In genomic region chr9:124392855-124393460, GRCh38 we compare ENCODE assay signal across 8 cellular contexts. TPM values are rescaled to one million over a fixed set of nuclear protein-coding genes. Genes with fewer than 3 reads are reported as not detected.
DNase-seq lines count a peak whose midpoint lies in the region; ATAC-seq, FAIRE-seq and TF ChIP-seq lines count a peak whose summit lies in the region.

No MANE protein-coding gene starts in this region.

- no peak for TF ChIP-seq POLR2A in A549 (IDR thresholded peaks at IDR 0.05; ENCODE audit: low read length)

- WGBS in A549 (ENCODE audit: missing lambda C conversion rate): 3% methylated on average over 9 of the region's 9 CpGs
- 74 to 83% (median 80%) methylated on average over 9 of the region's 9 CpGs for WGBS in small intestine, 3 donors

- H3K36me3 ChIP-seq in Panc1 (ENCODE audit: control insufficient read depth, insufficient read depth, low read length) (no peaks in the 10 kb centered on the region; the same call in 1 of the 2 replicates), small intestine (ENCODE audit: control insufficient read depth in 2 of 2, insufficient read depth in 2 of 2, low read length in 2 of 2) (peaks cover 0 to 3% of the 10 kb centered on the region in 2 donors)

- intact Hi-C loops in Panc1 (cut with micrococcal nuclease; ENCODE audit: unreplicated experiment): no loop called here
- intact Hi-C loops in sciatic nerve (cut with DNase I): no loop called here

- H3K27me3 ChIP-seq in Panc1 (ENCODE audit: control insufficient read depth, insufficient read depth, low read length) (no peaks in the 10 kb centered on the region), small intestine (ENCODE audit: control insufficient read depth in 2 of 2, insufficient read depth in 2 of 2, low read length in 2 of 2) (no peaks in the 10 kb centered on the region)

- DNase-seq in A549 (ENCODE audit: low read depth in 1 of 2, low spot score in 1 of 2) (peak; percentile 87 to 89), H4 (ENCODE audit: low spot score) (peak; percentile 71), Panc1 (ENCODE audit: low read depth, low spot score) (peak; percentile 95), fibroblast of pulmonary artery (ENCODE audit: low read depth) (peak; percentile 69), sciatic nerve (ENCODE audit: low spot score) (no peak), small intestine (no peak), NAMALWA (ENCODE audit: low spot score) (no peak)
- DNase-seq in activated CD4-positive, alpha-beta T cell treated with anti-CD3 and anti-CD28 coated beads, Interleukin-2, amount 50 U/mL, for 1 hour: no peak

- peak overlapping the region; percentile 64 for H3K4me2 ChIP-seq in A549

- in situ Hi-C loops in Panc1 (cut with HindIII; ENCODE audit: low pct_unique_long_range_greater_than_20kb, low sequenced_read_pairs): no loop called here

- H3K4me3 ChIP-seq in A549: 0 out of 3 replicates have a peak overlapping the region, but pooled peaks have one; percentile 6
- H3K4me3 ChIP-seq in Panc1 (ENCODE audit: low read depth in 2 of 2, low read length in 2 of 2): peak overlapping the region in 1 of 2 experiments; percentile 28; a peak in 2 of 4 replicates
- no peak overlapping the region for H3K4me3 ChIP-seq in fibroblast of pulmonary artery (replicated peaks; ENCODE audit: low read depth, low read length)
- H3K4me3 ChIP-seq in small intestine (ENCODE audit: low read depth in 1 of 2, low read length in 2 of 2): no peak overlapping the region

- H3K9me3 ChIP-seq in A549: no peaks in the 10 kb centered on the region
- H3K9me3 ChIP-seq in Panc1 (ENCODE audit: control insufficient read depth, insufficient read depth, low read depth, low read length): no peaks in the 10 kb centered on the region
- no peaks in the 10 kb centered on the region for H3K9me3 ChIP-seq in small intestine (ENCODE audit: control insufficient read depth, low read depth)

- TF ChIP-seq CTCF in A549 (IDR thresholded peaks at IDR 0.05) (peak; percentile 56), Panc1 (IDR thresholded peaks at IDR 0.05) (peak; percentile 82), fibroblast of pulmonary artery (IDR thresholded peaks at IDR 0.05; ENCODE audit: low read length, missing control alignments) (peak; percentile 67)

- H3K27ac ChIP-seq in A549: peak overlapping the region; percentile 68 to 84
- peak overlapping the region; percentile 97 for H3K27ac ChIP-seq in Panc1 (ENCODE audit: low read length)
- H3K27ac ChIP-seq in small intestine (ENCODE audit: low read depth in 1 of 2, low read length in 1 of 2): no peak overlapping the region

- FAIRE-seq in A549 (lab: Jason Lieb, UNC): peak; percentile 67
- FAIRE-seq in small intestine (lab: Jason Lieb, UNC): no peak

- ATAC-seq in A549: peak; percentile 88
- ATAC-seq in Panc1: peak; percentile 90
- peak; percentile 41 for ATAC-seq in sciatic nerve

- POLR2A ChIA-PET in A549 (lab: Yijun Ruan, JAX) (interaction anchor here (1.1 kb wide), 1 partner anchor 7 kb away, joined by 3 read pairs; no protein-coding TSS in a partner anchor), Panc1 (lab: Charles Lee) (no interaction called here)

- CTCF ChIA-PET in A549 (lab: Yijun Ruan, JAX) (interaction anchor here (0.7 to 32.7 kb wide), 17 partner anchors 8 to 342 kb away, joined by 3 to 429 read pairs (median 4); partner anchors contain the start of gene PSMB7), Panc1 (lab: Charles Lee) (interaction anchor here (0.7 to 1.2 kb wide), 3 partner anchors 14 to 144 kb away, joined by 3 to 7 read pairs (median 5); no protein-coding TSS in a partner anchor)

- H3K4me1 ChIP-seq in A549 (peaks cover 69% of the 10 kb centered on the region), Panc1 (ENCODE audit: control insufficient read depth, insufficient read depth, low read length) (peaks cover 88% of the 10 kb centered on the region), small intestine (ENCODE audit: control insufficient read depth in 2 of 2, insufficient read depth in 1 of 2, low read depth in 1 of 2, low read length in 1 of 2) (peaks cover 2 to 4% of the 10 kb centered on the region in 2 donors)

- BruUV-seq in Panc1 (replicated peaks; lab: Mats Ljungman, UMichigan): no TSS peak

- peak in 1 of 2 experiments; percentile 68; a peak in 2 of 5 replicates for TF ChIP-seq EP300 in A549 (IDR thresholded peaks at IDR 0.05)

- peak; percentile 58 to 70; a peak in 4 of 5 replicates for TF ChIP-seq RAD21 in A549 (conservative IDR thresholded peaks at IDR 0.05 in 1 of 2, IDR thresholded peaks at IDR 0.05 in 1 of 2)

TF ChIP-seq in A549, 52 proteins besides CTCF, POLR2A, EP300 and RAD21:
- TF ChIP-seq FOSB (CRISPR knock-in tag; IDR thresholded peaks at IDR 0.05): no peak
- peak in 1 of 2 experiments; percentile 47; a peak in 1 of 5 replicates for TF ChIP-seq JUN (IDR thresholded peaks at IDR 0.05)
- peak; percentile 98 for TF ChIP-seq GATA3 (IDR thresholded peaks at IDR 0.05; ENCODE audit: borderline replicate concordance)
- no peak for TF ChIP-seq TP53 (CRISPR knock-in tag; IDR thresholded peaks at IDR 0.05)
- TF ChIP-seq MAX (IDR thresholded peaks at IDR 0.05): peak; percentile 81
- no peak for TF ChIP-seq MAZ (IDR thresholded peaks at IDR 0.05; ENCODE audit: borderline replicate concordance, low read depth, low read length)
- TF ChIP-seq MAFK (IDR thresholded peaks at IDR 0.05; ENCODE audit: partially characterized antibody): peak; percentile 88
- TF ChIP-seq HOXB13 (CRISPR knock-in tag; IDR thresholded peaks at IDR 0.05; ENCODE audit: low read depth): no peak
- TF ChIP-seq RNF2 (IDR thresholded peaks at IDR 0.05; ENCODE audit: borderline replicate concordance, low read depth): no peak
- peak; percentile 93 for TF ChIP-seq PBX3 (IDR thresholded peaks at IDR 0.05)
- TF ChIP-seq POLR2AphosphoS2 (conservative IDR thresholded peaks at IDR 0.05; ENCODE audit: low read length): no peak
- no peak for TF ChIP-seq BCL3 (IDR thresholded peaks at IDR 0.05)
- no peak for TF ChIP-seq RFX5 (IDR thresholded peaks at IDR 0.05)
- TF ChIP-seq ZSCAN20 (CRISPR knock-in tag; IDR thresholded peaks at IDR 0.05): no peak
- no peak for TF ChIP-seq CHD2 (IDR thresholded peaks at IDR 0.05; ENCODE audit: low read length, partially characterized antibody)
- peak in 1 of 2 experiments; percentile 71; a peak in 1 of 4 replicates for TF ChIP-seq CEBPB (IDR thresholded peaks at IDR 0.05)
- peak; percentile 100 for TF ChIP-seq HOXB5 (CRISPR knock-in tag; IDR thresholded peaks at IDR 0.05)
- peak; percentile 81 for TF ChIP-seq FOSL2 (IDR thresholded peaks at IDR 0.05)
- TF ChIP-seq FOSL2 (CRISPR knock-in tag; IDR thresholded peaks at IDR 0.05): peak; percentile 87
- peak; percentile 23; the same call in 1 of the 3 replicates for TF ChIP-seq SMC3 (IDR thresholded peaks at IDR 0.05)
- peak; percentile 68; the same call in 1 of the 2 replicates for TF ChIP-seq JUNB (IDR thresholded peaks at IDR 0.05)

RNA-seq across cellular contexts. Expression of gene PSMB7, which starts 22.3 kb away (rescaled TPM):
- polyA plus RNA-seq in A549 (2011; rRNA removed) (418 and 429 TPM in 2 replicates), A549 (2017; fragmentation: RNase III; extraction: RNeasy Plus Mini Kit Qiagen cat#74134 plus additional on column Dnase treatment) (312 to 345 TPM (median 332 TPM) in 3 replicates), small intestine (100 to 1,000 TPM; 183 to 221 (median 194) TPM)
- 371 and 377 TPM in 2 replicates for polyA plus RNA-seq in A549 (2012; cell fraction: cytosol; rRNA removed)
- 156 and 229 TPM in 2 replicates for polyA plus RNA-seq in A549 (2012; cell fraction: nucleus; rRNA removed)
- 209 and 238 TPM in 2 replicates for polyA minus RNA-seq in A549 (2011; rRNA and poly(A)+ RNA removed)
- total RNA-seq in H4 (2014; rRNA removed; shearing (Covaris generic)): 447 and 507 TPM in 2 replicates
- total RNA-seq in Panc1 (2021; ENCODE audit: unreplicated experiment) (167 TPM), sciatic nerve (87.6 TPM)
- 181 TPM for polyA plus RNA-seq in Panc1 (2012; ENCODE audit: insufficient read length)

RNA-seq across cellular contexts. Expression of gene ADGRD2, which starts 57.3 kb away (rescaled TPM):
- polyA plus RNA-seq in A549 (2011; rRNA removed) (not detected in 2 replicates), A549 (2017; fragmentation: RNase III; extraction: RNeasy Plus Mini Kit Qiagen cat#74134 plus additional on column Dnase treatment) (not detected in 3 replicates), small intestine (not detected)
- not detected in 2 replicates for polyA plus RNA-seq in A549 (2012; cell fraction: cytosol; rRNA removed)
- not detected in 2 replicates for polyA plus RNA-seq in A549 (2012; cell fraction: nucleus; rRNA removed)
- polyA minus RNA-seq in A549 (2011; rRNA and poly(A)+ RNA removed): not detected in 2 replicates
- not detected in 2 replicates for total RNA-seq in H4 (2014; rRNA removed; shearing (Covaris generic))
- total RNA-seq in Panc1 (2021; ENCODE audit: unreplicated experiment) (not detected), sciatic nerve (not detected)
- polyA plus RNA-seq in Panc1 (2012; ENCODE audit: insufficient read length): 0.70 TPM

Comparison
In these comparisons a context has a peak if more than half of its experiments do, and no peak if none do; other contexts are left out.
1. DNase-seq: peak in A549 (2 of 2), H4 (single experiment), Panc1 (single experiment) and fibroblast of pulmonary artery (single experiment); none in sciatic nerve (single experiment), small intestine (single experiment), activated CD4-positive, alpha-beta T cell treated with anti-CD3 and anti-CD28 coated beads, Interleukin-2, amount 50 U/mL, for 1 hour (single experiment) and NAMALWA (single experiment).
2. H3K27ac ChIP-seq: peak in A549 (2 of 2) and Panc1 (single experiment); none in small intestine (0 of 2).
3. Peak in every context shown above with its lines, with median percentiles within 50 percentile points of each other: ATAC-seq and CTCF ChIP-seq.